8 cellular contexts compared by ENCODE assay signal in the genomic region with DNA sequence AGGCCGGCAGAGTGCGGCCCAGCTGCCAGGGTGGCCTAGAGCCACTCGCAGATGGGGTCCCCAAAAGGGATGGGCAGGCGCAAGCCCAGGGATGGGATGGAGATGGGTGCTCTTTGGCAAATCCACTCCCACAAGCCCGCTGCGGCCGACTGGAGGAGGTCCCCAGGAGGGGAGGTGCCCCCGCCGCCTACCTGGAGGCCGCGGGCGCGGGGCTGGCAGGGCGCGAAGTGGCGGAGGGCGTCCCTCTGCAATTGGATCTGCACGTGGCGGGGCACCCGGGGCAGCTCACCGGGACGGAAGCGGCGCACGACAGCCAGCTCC. TPM values are rescaled to one million over a fixed set of nuclear protein-coding genes. Genes with fewer than 3 reads are reported as not detected.
DNase-seq lines count a peak whose midpoint lies in the region; ATAC-seq and TF ChIP-seq lines count a peak whose summit lies in the region.

No MANE protein-coding gene starts in this region.

- ATAC-seq in GM18517 (IDR thresholded peaks at IDR 0.05; ENCODE audit: unreplicated experiment), result peak; percentile 15

- H3K27me3 ChIP-seq in esophagus (ENCODE audit: control insufficient read depth in 1 of 2, insufficient read depth in 2 of 2, low read length in 2 of 2), result no peaks in the 10 kb centered on the region

- H3K36me3 ChIP-seq in esophagus (ENCODE audit: control insufficient read depth in 2 of 2, insufficient read depth in 2 of 2, low read length in 1 of 2), result no peaks in the 10 kb centered on the region

- H3K9me3 ChIP-seq in esophagus (ENCODE audit: control insufficient read depth in 2 of 2, insufficient read depth in 1 of 2, low read depth in 1 of 2, low read length in 1 of 2), result no peaks in the 10 kb centered on the region

- H3K36me3 Mint-ChIP-seq in HFFc6 (ENCODE audit: low read depth) (no peaks in the 10 kb centered on the region), progenitor cell of endocrine pancreas (ENCODE audit: insufficient read depth) (peaks cover 1% of the 10 kb centered on the region)

- peak overlapping the region; percentile 92 for H3K27ac Mint-ChIP-seq in HFFc6
- peak overlapping the region; percentile 91 for H3K27ac Mint-ChIP-seq in progenitor cell of endocrine pancreas

- H3K27ac ChIP-seq in esophagus (ENCODE audit: low read depth in 2 of 2, low read length in 1 of 2), result peak overlapping the region; percentile 98 to 100

- peaks cover 0 to 3% of the 10 kb centered on the region in 2 donors for H3K4me1 ChIP-seq in esophagus (ENCODE audit: control insufficient read depth in 2 of 2, insufficient read depth in 2 of 2, low read length in 1 of 2)

- WGBS in esophagus, 2 donors, result 0 to 1% methylated on average over 25 of the region's 25 CpGs

- no peak for TF ChIP-seq CTCF in HFFc6 (IDR thresholded peaks at IDR 0.05)
- TF ChIP-seq CTCF in progenitor cell of endocrine pancreas (IDR thresholded peaks at IDR 0.05; ENCODE audit: unreplicated experiment), result no peak

- H3K4me3 ChIP-seq in esophagus (ENCODE audit: low read depth in 1 of 2, low read length in 2 of 2), result peak overlapping the region; percentile 54 to 68

- peaks cover 58% of the 10 kb centered on the region for H3K4me1 Mint-ChIP-seq in HFFc6 (ENCODE audit: low read depth)
- H3K4me1 Mint-ChIP-seq in progenitor cell of endocrine pancreas (ENCODE audit: low read depth), result peaks cover 18% of the 10 kb centered on the region

- H3K27me3 Mint-ChIP-seq in HFFc6 (ENCODE audit: insufficient read depth) (no peaks in the 10 kb centered on the region; the same call in 1 of the 2 replicates), progenitor cell of endocrine pancreas (no peaks in the 10 kb centered on the region)

- H3K4me3 Mint-ChIP-seq in HFFc6, result peak overlapping the region; percentile 99
- peak overlapping the region; percentile 79 for H3K4me3 Mint-ChIP-seq in progenitor cell of endocrine pancreas (ENCODE audit: low read depth)

- H3K9me3 Mint-ChIP-seq in HFFc6 (no peaks in the 10 kb centered on the region), progenitor cell of endocrine pancreas (ENCODE audit: low read depth) (no peaks in the 10 kb centered on the region)

- no peak for DNase-seq in HFFc6
- no peak for DNase-seq in progenitor cell of endocrine pancreas (ENCODE audit: low spot score, unreplicated experiment)
- DNase-seq in hippocampal formation (lab: John Stamatoyannopoulos, UW), result no peak
- no peak for DNase-seq in LoVo (ENCODE audit: low spot score)
- no peak for DNase-seq in DMS 273 treated with DMSO at 0.1 percent for 48 hours (lab: John Stamatoyannopoulos, UW)

- peak; percentile 91 for TF ChIP-seq POLR2A in Raji (IDR thresholded peaks at IDR 0.05; ENCODE audit: insufficient read depth, low read depth, low read length)

RNA-seq across cellular contexts. Expression of a gene that starts 0.7 kb away (rescaled TPM):
- total RNA-seq in HFFc6 (2021; fragmentation: NEBNext Ultra II Directional; extraction: Animal tissue kit (Norgen Biotek cat#: 25700)), result 1 to 10 TPM; 2.3 to 3.8 (median 2.6) TPM
- polyA plus RNA-seq in esophagus, result 10 to 100 TPM in 1 of 2 donors, 1 to 10 TPM in 1; 5.2 to 12.7 TPM
- total RNA-seq in progenitor cell of endocrine pancreas, result 8.4 and 8.9 TPM in 2 replicates

RNA-seq across cellular contexts. Expression of a gene that starts 4.7 kb away (rescaled TPM):
- 10 to 100 TPM; 28.7 to 32.4 (median 31.1) TPM for total RNA-seq in HFFc6 (2021; fragmentation: NEBNext Ultra II Directional; extraction: Animal tissue kit (Norgen Biotek cat#: 25700))
- polyA plus RNA-seq in esophagus, result 10 to 100 TPM; 28.0 to 35.0 TPM
- 23.7 and 24.3 TPM in 2 replicates for total RNA-seq in progenitor cell of endocrine pancreas

RNA-seq across cellular contexts. Expression of a gene that starts 16.0 kb away (rescaled TPM):
- 1 to 10 TPM; 7.3 to 9.2 (median 7.5) TPM for total RNA-seq in HFFc6 (2021; fragmentation: NEBNext Ultra II Directional; extraction: Animal tissue kit (Norgen Biotek cat#: 25700))
- polyA plus RNA-seq in esophagus, result 10 to 100 TPM in 1 of 2 donors, 1 to 10 TPM in 1; 8.0 to 16.1 TPM
- 21.1 and 22.5 TPM in 2 replicates for total RNA-seq in progenitor cell of endocrine pancreas

RNA-seq across cellular contexts. Expression of a gene that starts 19.3 kb away (rescaled TPM):
- total RNA-seq in HFFc6 (2021; fragmentation: NEBNext Ultra II Directional; extraction: Animal tissue kit (Norgen Biotek cat#: 25700)), result 100 to 1,000 TPM; 128 to 147 (median 137) TPM
- 100 to 1,000 TPM; 105 to 154 TPM for polyA plus RNA-seq in esophagus
- total RNA-seq in progenitor cell of endocrine pancreas, result 318 and 338 TPM in 2 replicates

RNA-seq across cellular contexts. Expression of a gene that starts 50.8 kb away (rescaled TPM):
- total RNA-seq in HFFc6 (2021; fragmentation: NEBNext Ultra II Directional; extraction: Animal tissue kit (Norgen Biotek cat#: 25700)), result 10 to 100 TPM; 11.7 to 15.6 (median 13.1) TPM
- 1 to 10 TPM; 4.7 to 8.3 TPM for polyA plus RNA-seq in esophagus
- 26.2 and 29.3 TPM in 2 replicates for total RNA-seq in progenitor cell of endocrine pancreas
